ENCODE assay signal across 1 cellular context in the genomic region with DNA sequence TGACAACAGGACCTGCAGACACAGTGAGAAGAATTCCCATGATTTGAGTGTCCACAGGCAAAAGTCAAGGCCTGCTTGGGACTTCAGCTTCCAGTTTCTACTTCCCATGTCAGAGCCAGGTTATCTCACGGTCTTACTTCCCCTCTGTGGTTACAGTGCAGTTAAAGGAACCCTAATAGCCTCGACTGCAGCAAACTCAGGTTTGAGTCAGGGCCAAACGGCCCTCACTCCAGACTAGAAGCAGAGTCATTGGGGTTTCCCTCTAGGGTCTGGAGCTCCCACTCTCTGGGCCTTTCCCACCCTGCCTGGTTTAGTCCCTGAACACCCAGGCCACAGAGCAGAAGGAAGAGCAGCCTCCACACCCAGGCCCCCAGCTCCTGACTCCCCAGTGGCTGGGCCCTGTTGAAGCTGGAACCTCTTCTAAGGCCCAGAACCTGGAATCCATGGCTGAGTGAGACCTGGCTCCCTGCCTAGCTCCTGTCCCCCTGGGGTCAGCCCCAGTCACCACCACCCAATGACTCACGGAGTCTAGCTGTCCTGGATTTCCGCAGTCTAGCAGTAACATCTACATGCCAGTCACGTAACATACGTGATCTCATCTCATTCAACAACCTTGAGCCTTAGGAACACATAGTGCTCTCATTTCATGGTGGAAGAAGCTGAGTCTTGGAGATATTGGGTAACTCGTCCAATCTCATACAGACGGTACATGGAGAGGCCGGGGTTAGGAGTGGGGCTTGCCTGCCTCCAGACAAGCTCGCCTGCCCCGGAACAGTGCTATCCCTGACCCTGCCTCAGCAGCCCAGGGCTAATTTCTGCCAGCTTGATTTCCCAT.
TF ChIP-seq lines count a peak whose summit lies in the region.

No MANE protein-coding gene starts in this region.

TF ChIP-seq in HepG2, 621 proteins besides CTCF, POLR2A, EP300 and RAD21 (continues in another document):
- no peak for TF ChIP-seq FOXO1 (CRISPR knock-in tag; IDR thresholded peaks at IDR 0.05)
- TF ChIP-seq ZNF777 (CRISPR knock-in tag; IDR thresholded peaks at IDR 0.05) = no peak
- TF ChIP-seq ZNF350 (CRISPR knock-in tag; IDR thresholded peaks at IDR 0.05; ENCODE audit: borderline replicate concordance, low read depth) = 0 out of 2 replicates have a peak, but pooled peaks have one; percentile 35
- TF ChIP-seq EEA1 (CRISPR knock-in tag; IDR thresholded peaks at IDR 0.05; ENCODE audit: borderline replicate concordance) = no peak
- TF ChIP-seq ZBTB38 (CRISPR knock-in tag; IDR thresholded peaks at IDR 0.05) = 0 out of 2 replicates have a peak, but pooled peaks have one; percentile 53
- TF ChIP-seq GPN1 (CRISPR knock-in tag; IDR thresholded peaks at IDR 0.05; ENCODE audit: borderline replicate concordance) = no peak
- TF ChIP-seq ZFP62 (CRISPR knock-in tag; IDR thresholded peaks at IDR 0.05) = no peak
- TF ChIP-seq ONECUT2 (CRISPR knock-in tag; IDR thresholded peaks at IDR 0.05) = no peak
- no peak for TF ChIP-seq ZNF530 (CRISPR knock-in tag; IDR thresholded peaks at IDR 0.05; ENCODE audit: low read depth)
- peak; percentile 5; the same call in 1 of the 2 replicates for TF ChIP-seq SALL1 (CRISPR knock-in tag; IDR thresholded peaks at IDR 0.05)
- no peak for TF ChIP-seq USF2 (IDR thresholded peaks at IDR 0.05; ENCODE audit: low read depth, low read length)
- TF ChIP-seq USF2 (CRISPR knock-in tag; IDR thresholded peaks at IDR 0.05; ENCODE audit: borderline replicate concordance) = no peak
- no peak for TF ChIP-seq ZNF883 (CRISPR knock-in tag; IDR thresholded peaks at IDR 0.05; ENCODE audit: not compliant biosample characterization)
- TF ChIP-seq, protein P1, sequence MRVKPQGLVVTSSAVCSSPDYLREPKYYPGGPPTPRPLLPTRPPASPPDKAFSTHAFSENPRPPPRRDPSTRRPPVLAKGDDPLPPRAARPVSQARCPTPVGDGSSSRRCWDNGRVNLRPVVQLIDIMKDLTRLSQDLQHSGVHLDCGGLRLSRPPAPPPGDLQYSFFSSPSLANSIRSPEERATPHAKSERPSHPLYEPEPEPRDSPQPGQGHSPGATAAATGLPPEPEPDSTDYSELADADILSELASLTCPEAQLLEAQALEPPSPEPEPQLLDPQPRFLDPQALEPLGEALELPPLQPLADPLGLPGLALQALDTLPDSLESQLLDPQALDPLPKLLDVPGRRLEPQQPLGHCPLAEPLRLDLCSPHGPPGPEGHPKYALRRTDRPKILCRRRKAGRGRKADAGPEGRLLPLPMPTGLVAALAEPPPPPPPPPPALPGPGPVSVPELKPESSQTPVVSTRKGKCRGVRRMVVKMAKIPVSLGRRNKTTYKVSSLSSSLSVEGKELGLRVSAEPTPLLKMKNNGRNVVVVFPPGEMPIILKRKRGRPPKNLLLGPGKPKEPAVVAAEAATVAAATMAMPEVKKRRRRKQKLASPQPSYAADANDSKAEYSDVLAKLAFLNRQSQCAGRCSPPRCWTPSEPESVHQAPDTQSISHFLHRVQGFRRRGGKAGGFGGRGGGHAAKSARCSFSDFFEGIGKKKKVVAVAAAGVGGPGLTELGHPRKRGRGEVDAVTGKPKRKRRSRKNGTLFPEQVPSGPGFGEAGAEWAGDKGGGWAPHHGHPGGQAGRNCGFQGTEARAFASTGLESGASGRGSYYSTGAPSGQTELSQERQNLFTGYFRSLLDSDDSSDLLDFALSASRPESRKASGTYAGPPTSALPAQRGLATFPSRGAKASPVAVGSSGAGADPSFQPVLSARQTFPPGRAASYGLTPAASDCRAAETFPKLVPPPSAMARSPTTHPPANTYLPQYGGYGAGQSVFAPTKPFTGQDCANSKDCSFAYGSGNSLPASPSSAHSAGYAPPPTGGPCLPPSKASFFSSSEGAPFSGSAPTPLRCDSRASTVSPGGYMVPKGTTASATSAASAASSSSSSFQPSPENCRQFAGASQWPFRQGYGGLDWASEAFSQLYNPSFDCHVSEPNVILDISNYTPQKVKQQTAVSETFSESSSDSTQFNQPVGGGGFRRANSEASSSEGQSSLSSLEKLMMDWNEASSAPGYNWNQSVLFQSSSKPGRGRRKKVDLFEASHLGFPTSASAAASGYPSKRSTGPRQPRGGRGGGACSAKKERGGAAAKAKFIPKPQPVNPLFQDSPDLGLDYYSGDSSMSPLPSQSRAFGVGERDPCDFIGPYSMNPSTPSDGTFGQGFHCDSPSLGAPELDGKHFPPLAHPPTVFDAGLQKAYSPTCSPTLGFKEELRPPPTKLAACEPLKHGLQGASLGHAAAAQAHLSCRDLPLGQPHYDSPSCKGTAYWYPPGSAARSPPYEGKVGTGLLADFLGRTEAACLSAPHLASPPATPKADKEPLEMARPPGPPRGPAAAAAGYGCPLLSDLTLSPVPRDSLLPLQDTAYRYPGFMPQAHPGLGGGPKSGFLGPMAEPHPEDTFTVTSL (CRISPR knock-in tag; IDR thresholded peaks at IDR 0.05; ENCODE audit: borderline replicate concordance) = no peak
- no peak for TF ChIP-seq GPBP1L1 (CRISPR knock-in tag; IDR thresholded peaks at IDR 0.05)
- TF ChIP-seq ZNF407 (CRISPR knock-in tag; IDR thresholded peaks at IDR 0.05; ENCODE audit: not compliant biosample characterization) = no peak
- TF ChIP-seq NFIB (CRISPR knock-in tag; IDR thresholded peaks at IDR 0.05; ENCODE audit: borderline replicate concordance) = no peak
- no peak for TF ChIP-seq ATF1 (CRISPR knock-in tag; IDR thresholded peaks at IDR 0.05)
- peak; percentile 54; the same call in 1 of the 2 replicates for TF ChIP-seq ZNF605 (CRISPR knock-in tag; IDR thresholded peaks at IDR 0.05)
- TF ChIP-seq SOX6 (IDR thresholded peaks at IDR 0.05) = no peak
- TF ChIP-seq SOX6 (CRISPR knock-in tag; IDR thresholded peaks at IDR 0.05) = peak; percentile 35; the same call in 1 of the 2 replicates
- peak; percentile 12; the same call in 1 of the 2 replicates for TF ChIP-seq ZNF878 (CRISPR knock-in tag; IDR thresholded peaks at IDR 0.05)
- TF ChIP-seq CREM (IDR thresholded peaks at IDR 0.05) = no peak
- no peak for TF ChIP-seq CREM (CRISPR knock-in tag; IDR thresholded peaks at IDR 0.05)
- TF ChIP-seq ZNF652 (CRISPR knock-in tag; IDR thresholded peaks at IDR 0.05; ENCODE audit: borderline replicate concordance, low read depth) = no peak
- no peak for TF ChIP-seq ZNF597 (CRISPR knock-in tag; IDR thresholded peaks at IDR 0.05)
- TF ChIP-seq, protein P2, sequence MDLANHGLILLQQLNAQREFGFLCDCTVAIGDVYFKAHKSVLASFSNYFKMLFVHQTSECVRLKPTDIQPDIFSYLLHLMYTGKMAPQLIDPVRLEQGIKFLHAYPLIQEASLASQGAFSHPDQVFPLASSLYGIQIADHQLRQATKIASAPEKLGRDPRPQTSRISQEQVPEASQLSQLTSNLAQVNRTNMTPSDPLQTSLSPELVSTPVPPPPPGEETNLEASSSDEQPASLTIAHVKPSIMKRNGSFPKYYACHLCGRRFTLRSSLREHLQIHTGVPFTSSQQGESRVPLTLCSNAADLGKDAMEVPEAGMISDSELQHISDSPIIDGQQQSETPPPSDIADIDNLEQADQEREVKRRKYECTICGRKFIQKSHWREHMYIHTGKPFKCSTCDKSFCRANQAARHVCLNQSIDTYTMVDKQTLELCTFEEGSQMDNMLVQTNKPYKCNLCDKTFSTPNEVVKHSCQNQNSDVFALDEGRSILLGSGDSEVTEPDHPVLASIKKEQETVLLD (CRISPR knock-in tag; IDR thresholded peaks at IDR 0.05; ENCODE audit: low read depth) = no peak
- peak; percentile 36; the same call in 1 of the 2 replicates for TF ChIP-seq ZNF292 (CRISPR knock-in tag; IDR thresholded peaks at IDR 0.05; ENCODE audit: borderline replicate concordance, low read depth)
- TF ChIP-seq ZNF879 (CRISPR knock-in tag; IDR thresholded peaks at IDR 0.05) = no peak
- no peak for TF ChIP-seq ZNF589 (CRISPR knock-in tag; conservative IDR thresholded peaks at IDR 0.05)
- TF ChIP-seq, protein P3, sequence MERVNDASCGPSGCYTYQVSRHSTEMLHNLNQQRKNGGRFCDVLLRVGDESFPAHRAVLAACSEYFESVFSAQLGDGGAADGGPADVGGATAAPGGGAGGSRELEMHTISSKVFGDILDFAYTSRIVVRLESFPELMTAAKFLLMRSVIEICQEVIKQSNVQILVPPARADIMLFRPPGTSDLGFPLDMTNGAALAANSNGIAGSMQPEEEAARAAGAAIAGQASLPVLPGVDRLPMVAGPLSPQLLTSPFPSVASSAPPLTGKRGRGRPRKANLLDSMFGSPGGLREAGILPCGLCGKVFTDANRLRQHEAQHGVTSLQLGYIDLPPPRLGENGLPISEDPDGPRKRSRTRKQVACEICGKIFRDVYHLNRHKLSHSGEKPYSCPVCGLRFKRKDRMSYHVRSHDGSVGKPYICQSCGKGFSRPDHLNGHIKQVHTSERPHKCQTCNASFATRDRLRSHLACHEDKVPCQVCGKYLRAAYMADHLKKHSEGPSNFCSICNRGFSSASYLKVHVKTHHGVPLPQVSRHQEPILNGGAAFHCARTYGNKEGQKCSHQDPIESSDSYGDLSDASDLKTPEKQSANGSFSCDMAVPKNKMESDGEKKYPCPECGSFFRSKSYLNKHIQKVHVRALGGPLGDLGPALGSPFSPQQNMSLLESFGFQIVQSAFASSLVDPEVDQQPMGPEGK (CRISPR knock-in tag; IDR thresholded peaks at IDR 0.05) = no peak
- no peak for TF ChIP-seq ARID2 (CRISPR knock-in tag; IDR thresholded peaks at IDR 0.05; ENCODE audit: borderline replicate concordance)
